Comparison of ENCODE assay signal across 14 cellular contexts in genomic region chr9:124758061-124758460, GRCh38. TPM values are rescaled to one million over a fixed set of nuclear protein-coding genes. Genes with fewer than 3 reads are reported as not detected.
DNase-seq lines count a peak whose midpoint lies in the region; ATAC-seq and TF ChIP-seq lines count a peak whose summit lies in the region.
"Had no signal": no experiment of that assay in that cellular context is flagged by ENCODE, and none has a peak within 500 bp of the region (broad histone marks: within the 10 kb centered on the region; RNA-seq: fewer than 3 reads in every experiment).

No MANE protein-coding gene starts in this region.

- H3K4me1 ChIP-seq in SK-N-SH (ENCODE audit: control insufficient read depth in 1 of 2, insufficient read depth in 2 of 2, low read depth in 1 of 2, low read length in 1 of 2) (peaks cover 4 to 54% of the 10 kb centered on the region in 2 experiments), iPS-15b (ENCODE audit: control insufficient read depth, insufficient read depth, low read length) (peaks cover 79% of the 10 kb centered on the region), thyroid gland (peaks cover 61 to 76% of the 10 kb centered on the region in 2 donors)
- H3K4me1 ChIP-seq: prostate gland had no signal

- no peak for TF ChIP-seq EP300 in SK-N-SH (IDR thresholded peaks at IDR 0.05; ENCODE audit: borderline replicate concordance in 1 of 2, low read depth in 1 of 2, low read length in 1 of 2)

- H3K9ac ChIP-seq in SK-N-SH (no peak overlapping the region), iPS-15b (ENCODE audit: low read depth, low read length) (no peak overlapping the region)

- no peaks in the 10 kb centered on the region for H4K20me1 ChIP-seq in SK-N-SH (ENCODE audit: insufficient read depth)

- H3K79me2 ChIP-seq in SK-N-SH (ENCODE audit: insufficient read depth): peaks cover 59% of the 10 kb centered on the region

- H3K4me3 ChIP-seq in SK-N-SH (ENCODE audit: low read depth in 2 of 2, low read length in 1 of 2): no peak overlapping the region
- peak overlapping the region; percentile 14 for H3K4me3 ChIP-seq in iPS-15b (ENCODE audit: low read depth, low read length)
- no peak overlapping the region for H3K4me3 ChIP-seq in thyroid gland (replicated peaks in 1 of 3)
- H3K4me3 ChIP-seq: prostate gland had no signal

- DNase-seq in SK-N-SH: no peak
- peak; percentile 91 for DNase-seq in SKM-1 treated with dmso at 0.1 percent for 144 hours (lab: John Stamatoyannopoulos, UW; ENCODE audit: unreplicated experiment)
- no peak for DNase-seq in thyroid gland
- no peak for DNase-seq in NCI-H1417 treated with DMSO at 0.1 percent for 48 hours (lab: John Stamatoyannopoulos, UW)
- DNase-seq: activated T-cell treated with anti-CD3 and anti-CD28 coated beads, Interleukin-2, amount 50 U/mL, for 48 hours; DMS 273 treated with DMSO at 0.1 percent for 48 hours; NCI-H1105 treated with DMSO at 0.1 percent for 48 hours; stimulated activated CD4-positive, alpha-beta T cell treated with anti-CD3 and anti-CD28 coated beads, Interleukin-2, amount 100 ng/mL, for 48 hours had no signal

- H3K36me3 ChIP-seq in SK-N-SH (replicated peaks in 1 of 2; ENCODE audit: control insufficient read depth in 1 of 2, insufficient read depth in 2 of 2, low read length in 1 of 2) (no peaks in the 10 kb centered on the region), iPS-15b (ENCODE audit: control insufficient read depth, insufficient read depth, low read length) (no peaks in the 10 kb centered on the region), thyroid gland (no peaks in the 10 kb centered on the region)
- H3K36me3 ChIP-seq: prostate gland had no signal

- CTCF ChIA-PET in SK-N-SH (lab: Yijun Ruan, JAX): interaction anchor here (0.6 to 10.3 kb wide), 10 partner anchors 8 to 339 kb away, joined by 5 to 78 read pairs (median 7); partner anchors contain the start of genes NR6A1, OLFML2A and WDR38

- H3K9me3 ChIP-seq in SK-N-SH (no peaks in the 10 kb centered on the region), iPS-15b (ENCODE audit: control insufficient read depth, insufficient read depth, low read length) (no peaks in the 10 kb centered on the region), thyroid gland (no peaks in the 10 kb centered on the region)
- H3K9me3 ChIP-seq: prostate gland had no signal

- H3F3A ChIP-seq in SK-N-SH (replicated peaks; ENCODE audit: insufficient read depth): peaks cover 12% of the 10 kb centered on the region

- peak overlapping the region; percentile 28; the same call in 1 of the 2 replicates for H2AFZ ChIP-seq in SK-N-SH (ENCODE audit: low read depth)

- no peak for TF ChIP-seq CTCF in SK-N-SH (IDR thresholded peaks at IDR 0.05)
- TF ChIP-seq CTCF in thyroid gland (IDR thresholded peaks at IDR 0.05): no peak

- H3K27me3 ChIP-seq in SK-N-SH (ENCODE audit: insufficient read depth) (no peaks in the 10 kb centered on the region), iPS-15b (ENCODE audit: control insufficient read depth, insufficient read depth, low read length) (peaks cover 4% of the 10 kb centered on the region), thyroid gland (no peaks in the 10 kb centered on the region)

- WGBS in SK-N-SH (ENCODE audit: low lambda C conversion rate): 48% methylated on average over 3 of the region's 3 CpGs
- 44 to 48% methylated on average over 3 of the region's 3 CpGs for WGBS in thyroid gland, 2 donors

- no peak for TF ChIP-seq POLR2A in thyroid gland (IDR thresholded peaks at IDR 0.05)

- peak overlapping the region in 1 of 2 experiments; percentile 13; a peak in 1 of 4 replicates for H3K27ac ChIP-seq in SK-N-SH (ENCODE audit: low read depth in 2 of 2, low read length in 1 of 2)
- peak overlapping the region in 2 of 3 donors; percentile 5 to 34 for H3K27ac ChIP-seq in thyroid gland
- H3K27ac ChIP-seq: 22Rv1, prostate gland had no signal

- POLR2A ChIA-PET in SK-N-SH (lab: Yijun Ruan, JAX): no interaction called here

- intact Hi-C loops in thyroid gland (cut with DNase I): no loop called here

- no peak for ATAC-seq in SK-N-SH treated with all-trans-retinoic acid at 6 μM for 48 hours
- ATAC-seq in HG03378 (IDR thresholded peaks at IDR 0.05; ENCODE audit: unreplicated experiment): no peak
- no peak for ATAC-seq in HG02759 (IDR thresholded peaks at IDR 0.05; ENCODE audit: unreplicated experiment)

- TF ChIP-seq RAD21 in SK-N-SH (IDR thresholded peaks at IDR 0.05; ENCODE audit: low read length): no peak

- no peaks in the 10 kb centered on the region for H3K9me2 ChIP-seq in SK-N-SH

- peak overlapping the region; percentile 35 for H3K4me2 ChIP-seq in SK-N-SH

TF ChIP-seq in SK-N-SH, 30 proteins besides CTCF, POLR2A, EP300 and RAD21 (continues in another document):
- TF ChIP-seq FOXJ3 (CRISPR knock-in tag; IDR thresholded peaks at IDR 0.05) (no peak), NFIC (IDR thresholded peaks at IDR 0.05; ENCODE audit: borderline replicate concordance) (no peak), TAF1 (IDR thresholded peaks at IDR 0.05; ENCODE audit: borderline replicate concordance, low read depth, low read length) (no peak), TCF12 (IDR thresholded peaks at IDR 0.05) (no peak), JUND (IDR thresholded peaks at IDR 0.05) (no peak), TEAD4 (IDR thresholded peaks at IDR 0.05; ENCODE audit: borderline replicate concordance, insufficient read depth) (no peak), RCOR1 (IDR thresholded peaks at IDR 0.05; ENCODE audit: low read length) (no peak), MAX (IDR thresholded peaks at IDR 0.05; ENCODE audit: low read depth) (no peak), SIN3A (IDR thresholded peaks at IDR 0.05; ENCODE audit: borderline replicate concordance, low read depth, low read length) (no peak), MXI1 (IDR thresholded peaks at IDR 0.05; ENCODE audit: low read depth, low read length) (no peak), RXRA (IDR thresholded peaks at IDR 0.05; ENCODE audit: borderline replicate concordance, low read depth) (no peak), SMC3 (IDR thresholded peaks at IDR 0.05; ENCODE audit: low read depth, low read length) (no peak), FOSL2 (IDR thresholded peaks at IDR 0.05; ENCODE audit: borderline replicate concordance, low read depth) (no peak), EZH2phosphoT487 (IDR thresholded peaks at IDR 0.05; ENCODE audit: borderline replicate concordance, low read depth) (no peak)
- TF ChIP-seq, protein P1, sequence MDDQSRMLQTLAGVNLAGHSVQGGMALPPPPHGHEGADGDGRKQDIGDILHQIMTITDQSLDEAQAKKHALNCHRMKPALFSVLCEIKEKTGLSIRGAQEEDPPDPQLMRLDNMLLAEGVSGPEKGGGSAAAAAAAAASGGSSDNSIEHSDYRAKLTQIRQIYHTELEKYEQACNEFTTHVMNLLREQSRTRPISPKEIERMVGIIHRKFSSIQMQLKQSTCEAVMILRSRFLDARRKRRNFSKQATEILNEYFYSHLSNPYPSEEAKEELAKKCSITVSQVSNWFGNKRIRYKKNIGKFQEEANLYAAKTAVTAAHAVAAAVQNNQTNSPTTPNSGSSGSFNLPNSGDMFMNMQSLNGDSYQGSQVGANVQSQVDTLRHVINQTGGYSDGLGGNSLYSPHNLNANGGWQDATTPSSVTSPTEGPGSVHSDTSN (IDR thresholded peaks at IDR 0.05): no peak

TF ChIP-seq in SK-N-SH treated with all-trans-retinoic acid at 6 μM for 48 hours, 23 proteins besides CTCF, POLR2A, EP300 and RAD21 (continues in another document):
- no peak for TF ChIP-seq OSR1 (CRISPR knock-in tag; IDR thresholded peaks at IDR 0.05)
- no peak for TF ChIP-seq ZNF565 (CRISPR knock-in tag; conservative IDR thresholded peaks at IDR 0.05; ENCODE audit: low read depth)
- no peak for TF ChIP-seq ZNF8 (CRISPR knock-in tag; IDR thresholded peaks at IDR 0.05)
- TF ChIP-seq, protein P2, sequence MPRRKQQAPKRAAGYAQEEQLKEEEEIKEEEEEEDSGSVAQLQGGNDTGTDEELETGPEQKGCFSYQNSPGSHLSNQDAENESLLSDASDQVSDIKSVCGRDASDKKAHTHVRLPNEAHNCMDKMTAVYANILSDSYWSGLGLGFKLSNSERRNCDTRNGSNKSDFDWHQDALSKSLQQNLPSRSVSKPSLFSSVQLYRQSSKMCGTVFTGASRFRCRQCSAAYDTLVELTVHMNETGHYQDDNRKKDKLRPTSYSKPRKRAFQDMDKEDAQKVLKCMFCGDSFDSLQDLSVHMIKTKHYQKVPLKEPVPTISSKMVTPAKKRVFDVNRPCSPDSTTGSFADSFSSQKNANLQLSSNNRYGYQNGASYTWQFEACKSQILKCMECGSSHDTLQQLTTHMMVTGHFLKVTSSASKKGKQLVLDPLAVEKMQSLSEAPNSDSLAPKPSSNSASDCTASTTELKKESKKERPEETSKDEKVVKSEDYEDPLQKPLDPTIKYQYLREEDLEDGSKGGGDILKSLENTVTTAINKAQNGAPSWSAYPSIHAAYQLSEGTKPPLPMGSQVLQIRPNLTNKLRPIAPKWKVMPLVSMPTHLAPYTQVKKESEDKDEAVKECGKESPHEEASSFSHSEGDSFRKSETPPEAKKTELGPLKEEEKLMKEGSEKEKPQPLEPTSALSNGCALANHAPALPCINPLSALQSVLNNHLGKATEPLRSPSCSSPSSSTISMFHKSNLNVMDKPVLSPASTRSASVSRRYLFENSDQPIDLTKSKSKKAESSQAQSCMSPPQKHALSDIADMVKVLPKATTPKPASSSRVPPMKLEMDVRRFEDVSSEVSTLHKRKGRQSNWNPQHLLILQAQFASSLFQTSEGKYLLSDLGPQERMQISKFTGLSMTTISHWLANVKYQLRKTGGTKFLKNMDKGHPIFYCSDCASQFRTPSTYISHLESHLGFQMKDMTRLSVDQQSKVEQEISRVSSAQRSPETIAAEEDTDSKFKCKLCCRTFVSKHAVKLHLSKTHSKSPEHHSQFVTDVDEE (CRISPR knock-in tag; IDR thresholded peaks at IDR 0.05): no peak
- no peak for TF ChIP-seq TCF4 (CRISPR knock-in tag; IDR thresholded peaks at IDR 0.05; ENCODE audit: borderline replicate concordance)
- TF ChIP-seq RARB (CRISPR knock-in tag; IDR thresholded peaks at IDR 0.05): no peak
- no peak for TF ChIP-seq ARNTL (CRISPR knock-in tag; IDR thresholded peaks at IDR 0.05; ENCODE audit: borderline replicate concordance, low read depth)
- TF ChIP-seq ZNF70 (CRISPR knock-in tag; IDR thresholded peaks at IDR 0.05): no peak

RNA-seq across cellular contexts. Expression of gene NR6A1, which starts 13.1 kb away (rescaled TPM):
- 1.2 and 1.4 TPM in 2 replicates for polyA plus RNA-seq in SK-N-SH (2012; rRNA removed)
- 0.63 and 1.1 TPM in 2 replicates for polyA plus RNA-seq in SK-N-SH (2012; cell fraction: cytosol; rRNA removed)
- polyA plus RNA-seq in SK-N-SH (2012; cell fraction: nucleus; rRNA removed): 5.8 and 7.7 TPM in 2 replicates
- 10 to 100 TPM; 15.3 to 25.0 (median 19.3) TPM for total RNA-seq in thyroid gland

RNA-seq across cellular contexts. Expression of gene OLFML2A, which starts 18.9 kb away (rescaled TPM):
- 4.8 and 7.7 TPM in 2 replicates for polyA plus RNA-seq in SK-N-SH (2012; rRNA removed)
- 4.7 and 6.5 TPM in 2 replicates for polyA plus RNA-seq in SK-N-SH (2012; cell fraction: cytosol; rRNA removed)
- polyA plus RNA-seq in SK-N-SH (2012; cell fraction: nucleus; rRNA removed): 4.8 and 5.3 TPM in 2 replicates
- total RNA-seq in thyroid gland: 10 to 100 TPM; 40.7 to 64.3 (median 50.2) TPM
